1 cellular context compared by ENCODE assay signal in the genomic region with DNA sequence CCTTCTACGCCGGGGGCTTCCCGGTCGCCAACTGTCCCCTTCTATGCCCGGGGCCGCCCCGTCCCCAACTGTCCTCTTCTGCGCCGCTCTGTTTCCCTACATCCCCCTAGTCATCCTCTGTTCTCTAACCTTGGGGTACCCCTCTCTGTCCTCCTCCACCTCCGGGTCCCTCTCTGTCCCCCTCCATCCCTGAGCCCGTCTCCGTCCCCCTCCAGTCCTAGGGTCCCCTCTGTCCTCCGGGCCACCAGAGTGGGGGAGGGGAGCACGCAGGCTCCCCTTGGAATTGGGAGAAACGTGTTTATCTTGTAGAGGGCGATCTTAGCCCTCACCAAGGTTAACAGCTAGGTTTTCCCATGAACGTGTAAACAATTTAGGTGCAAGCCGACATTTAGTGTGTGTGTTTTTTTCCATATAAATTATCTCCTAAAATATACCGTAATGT.
TF ChIP-seq lines count a peak whose summit lies in the region.

No MANE protein-coding gene starts in this region.

TF ChIP-seq in GM12878, 131 proteins besides CTCF, POLR2A, EP300 and RAD21 (continued from another document and continues in another):
- TF ChIP-seq BCLAF1 (IDR thresholded peaks at IDR 0.05): no peak
- no peak for TF ChIP-seq KDM1A (IDR thresholded peaks at IDR 0.05; ENCODE audit: borderline replicate concordance)
- no peak for TF ChIP-seq REST (IDR thresholded peaks at IDR 0.05; ENCODE audit: low read depth, low read length)
- TF ChIP-seq ZNF622 (IDR thresholded peaks at IDR 0.05): no peak
- no peak for TF ChIP-seq ESRRA (IDR thresholded peaks at IDR 0.05; ENCODE audit: low read length)
- no peak for TF ChIP-seq GABPA (IDR thresholded peaks at IDR 0.05; ENCODE audit: low read depth)
- no peak for TF ChIP-seq CBX5 (IDR thresholded peaks at IDR 0.05; ENCODE audit: low read depth)
- TF ChIP-seq ATF3 (IDR thresholded peaks at IDR 0.05; ENCODE audit: borderline replicate concordance, extremely low read depth, low read depth, low read length): no peak
- TF ChIP-seq TBL1XR1 (IDR thresholded peaks at IDR 0.05; ENCODE audit: low read depth, low read length): 0 out of 2 replicates have a peak, but pooled peaks have one; percentile 12
- TF ChIP-seq SMARCA5 (IDR thresholded peaks at IDR 0.05): no peak
- no peak for TF ChIP-seq HDAC6 (IDR thresholded peaks at IDR 0.05; ENCODE audit: unreplicated experiment)
- TF ChIP-seq ETV6 (conservative IDR thresholded peaks at IDR 0.05 in 1 of 2, IDR thresholded peaks at IDR 0.05 in 1 of 2; ENCODE audit: borderline replicate concordance in 1 of 2, low read depth in 1 of 2): no peak
- TF ChIP-seq E4F1 (IDR thresholded peaks at IDR 0.05; ENCODE audit: borderline replicate concordance, partially characterized antibody): no peak
- peak; percentile 91 for TF ChIP-seq POLR2AphosphoS2 (IDR thresholded peaks at IDR 0.05; ENCODE audit: low read depth, low read length)
- TF ChIP-seq, protein P1, sequence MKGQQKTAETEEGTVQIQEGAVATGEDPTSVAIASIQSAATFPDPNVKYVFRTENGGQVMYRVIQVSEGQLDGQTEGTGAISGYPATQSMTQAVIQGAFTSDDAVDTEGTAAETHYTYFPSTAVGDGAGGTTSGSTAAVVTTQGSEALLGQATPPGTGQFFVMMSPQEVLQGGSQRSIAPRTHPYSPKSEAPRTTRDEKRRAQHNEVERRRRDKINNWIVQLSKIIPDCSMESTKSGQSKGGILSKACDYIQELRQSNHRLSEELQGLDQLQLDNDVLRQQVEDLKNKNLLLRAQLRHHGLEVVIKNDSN (IDR thresholded peaks at IDR 0.05; ENCODE audit: borderline replicate concordance, extremely low read length, insufficient read depth, low read depth, low read length): no peak
- TF ChIP-seq HDGF (IDR thresholded peaks at IDR 0.05): no peak; the same call in 1 of the 2 replicates
- TF ChIP-seq SMAD5 (IDR thresholded peaks at IDR 0.05; ENCODE audit: low read depth): no peak
- no peak for TF ChIP-seq PAX8 (IDR thresholded peaks at IDR 0.05)
- TF ChIP-seq, protein P2, sequence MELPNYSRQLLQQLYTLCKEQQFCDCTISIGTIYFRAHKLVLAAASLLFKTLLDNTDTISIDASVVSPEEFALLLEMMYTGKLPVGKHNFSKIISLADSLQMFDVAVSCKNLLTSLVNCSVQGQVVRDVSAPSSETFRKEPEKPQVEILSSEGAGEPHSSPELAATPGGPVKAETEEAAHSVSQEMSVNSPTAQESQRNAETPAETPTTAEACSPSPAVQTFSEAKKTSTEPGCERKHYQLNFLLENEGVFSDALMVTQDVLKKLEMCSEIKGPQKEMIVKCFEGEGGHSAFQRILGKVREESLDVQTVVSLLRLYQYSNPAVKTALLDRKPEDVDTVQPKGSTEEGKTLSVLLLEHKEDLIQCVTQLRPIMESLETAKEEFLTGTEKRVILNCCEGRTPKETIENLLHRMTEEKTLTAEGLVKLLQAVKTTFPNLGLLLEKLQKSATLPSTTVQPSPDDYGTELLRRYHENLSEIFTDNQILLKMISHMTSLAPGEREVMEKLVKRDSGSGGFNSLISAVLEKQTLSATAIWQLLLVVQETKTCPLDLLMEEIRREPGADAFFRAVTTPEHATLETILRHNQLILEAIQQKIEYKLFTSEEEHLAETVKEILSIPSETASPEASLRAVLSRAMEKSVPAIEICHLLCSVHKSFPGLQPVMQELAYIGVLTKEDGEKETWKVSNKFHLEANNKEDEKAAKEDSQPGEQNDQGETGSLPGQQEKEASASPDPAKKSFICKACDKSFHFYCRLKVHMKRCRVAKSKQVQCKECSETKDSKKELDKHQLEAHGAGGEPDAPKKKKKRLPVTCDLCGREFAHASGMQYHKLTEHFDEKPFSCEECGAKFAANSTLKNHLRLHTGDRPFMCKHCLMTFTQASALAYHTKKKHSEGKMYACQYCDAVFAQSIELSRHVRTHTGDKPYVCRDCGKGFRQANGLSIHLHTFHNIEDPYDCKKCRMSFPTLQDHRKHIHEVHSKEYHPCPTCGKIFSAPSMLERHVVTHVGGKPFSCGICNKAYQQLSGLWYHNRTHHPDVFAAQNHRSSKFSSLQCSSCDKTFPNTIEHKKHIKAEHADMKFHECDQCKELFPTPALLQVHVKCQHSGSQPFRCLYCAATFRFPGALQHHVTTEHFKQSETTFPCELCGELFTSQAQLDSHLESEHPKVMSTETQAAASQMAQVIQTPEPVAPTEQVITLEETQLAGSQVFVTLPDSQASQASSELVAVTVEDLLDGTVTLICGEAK (IDR thresholded peaks at IDR 0.05; ENCODE audit: borderline replicate concordance): no peak
- no peak for TF ChIP-seq ZNF24 (IDR thresholded peaks at IDR 0.05)
- TF ChIP-seq, protein P3, sequence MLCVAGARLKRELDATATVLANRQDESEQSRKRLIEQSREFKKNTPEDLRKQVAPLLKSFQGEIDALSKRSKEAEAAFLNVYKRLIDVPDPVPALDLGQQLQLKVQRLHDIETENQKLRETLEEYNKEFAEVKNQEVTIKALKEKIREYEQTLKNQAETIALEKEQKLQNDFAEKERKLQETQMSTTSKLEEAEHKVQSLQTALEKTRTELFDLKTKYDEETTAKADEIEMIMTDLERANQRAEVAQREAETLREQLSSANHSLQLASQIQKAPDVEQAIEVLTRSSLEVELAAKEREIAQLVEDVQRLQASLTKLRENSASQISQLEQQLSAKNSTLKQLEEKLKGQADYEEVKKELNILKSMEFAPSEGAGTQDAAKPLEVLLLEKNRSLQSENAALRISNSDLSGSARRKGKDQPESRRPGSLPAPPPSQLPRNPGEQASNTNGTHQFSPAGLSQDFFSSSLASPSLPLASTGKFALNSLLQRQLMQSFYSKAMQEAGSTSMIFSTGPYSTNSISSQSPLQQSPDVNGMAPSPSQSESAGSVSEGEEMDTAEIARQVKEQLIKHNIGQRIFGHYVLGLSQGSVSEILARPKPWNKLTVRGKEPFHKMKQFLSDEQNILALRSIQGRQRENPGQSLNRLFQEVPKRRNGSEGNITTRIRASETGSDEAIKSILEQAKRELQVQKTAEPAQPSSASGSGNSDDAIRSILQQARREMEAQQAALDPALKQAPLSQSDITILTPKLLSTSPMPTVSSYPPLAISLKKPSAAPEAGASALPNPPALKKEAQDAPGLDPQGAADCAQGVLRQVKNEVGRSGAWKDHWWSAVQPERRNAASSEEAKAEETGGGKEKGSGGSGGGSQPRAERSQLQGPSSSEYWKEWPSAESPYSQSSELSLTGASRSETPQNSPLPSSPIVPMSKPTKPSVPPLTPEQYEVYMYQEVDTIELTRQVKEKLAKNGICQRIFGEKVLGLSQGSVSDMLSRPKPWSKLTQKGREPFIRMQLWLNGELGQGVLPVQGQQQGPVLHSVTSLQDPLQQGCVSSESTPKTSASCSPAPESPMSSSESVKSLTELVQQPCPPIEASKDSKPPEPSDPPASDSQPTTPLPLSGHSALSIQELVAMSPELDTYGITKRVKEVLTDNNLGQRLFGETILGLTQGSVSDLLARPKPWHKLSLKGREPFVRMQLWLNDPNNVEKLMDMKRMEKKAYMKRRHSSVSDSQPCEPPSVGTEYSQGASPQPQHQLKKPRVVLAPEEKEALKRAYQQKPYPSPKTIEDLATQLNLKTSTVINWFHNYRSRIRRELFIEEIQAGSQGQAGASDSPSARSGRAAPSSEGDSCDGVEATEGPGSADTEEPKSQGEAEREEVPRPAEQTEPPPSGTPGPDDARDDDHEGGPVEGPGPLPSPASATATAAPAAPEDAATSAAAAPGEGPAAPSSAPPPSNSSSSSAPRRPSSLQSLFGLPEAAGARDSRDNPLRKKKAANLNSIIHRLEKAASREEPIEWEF (IDR thresholded peaks at IDR 0.05; ENCODE audit: insufficient replicate concordance, low read depth, low read length): no peak
- no peak for TF ChIP-seq TCF12 (IDR thresholded peaks at IDR 0.05; ENCODE audit: low read depth, low read length)
- no peak for TF ChIP-seq YY1 (IDR thresholded peaks at IDR 0.05; ENCODE audit: low read depth, low read length)
- TF ChIP-seq NRF1 (conservative IDR thresholded peaks at IDR 0.05; ENCODE audit: low read depth, low read length): no peak
- TF ChIP-seq, protein P4, sequence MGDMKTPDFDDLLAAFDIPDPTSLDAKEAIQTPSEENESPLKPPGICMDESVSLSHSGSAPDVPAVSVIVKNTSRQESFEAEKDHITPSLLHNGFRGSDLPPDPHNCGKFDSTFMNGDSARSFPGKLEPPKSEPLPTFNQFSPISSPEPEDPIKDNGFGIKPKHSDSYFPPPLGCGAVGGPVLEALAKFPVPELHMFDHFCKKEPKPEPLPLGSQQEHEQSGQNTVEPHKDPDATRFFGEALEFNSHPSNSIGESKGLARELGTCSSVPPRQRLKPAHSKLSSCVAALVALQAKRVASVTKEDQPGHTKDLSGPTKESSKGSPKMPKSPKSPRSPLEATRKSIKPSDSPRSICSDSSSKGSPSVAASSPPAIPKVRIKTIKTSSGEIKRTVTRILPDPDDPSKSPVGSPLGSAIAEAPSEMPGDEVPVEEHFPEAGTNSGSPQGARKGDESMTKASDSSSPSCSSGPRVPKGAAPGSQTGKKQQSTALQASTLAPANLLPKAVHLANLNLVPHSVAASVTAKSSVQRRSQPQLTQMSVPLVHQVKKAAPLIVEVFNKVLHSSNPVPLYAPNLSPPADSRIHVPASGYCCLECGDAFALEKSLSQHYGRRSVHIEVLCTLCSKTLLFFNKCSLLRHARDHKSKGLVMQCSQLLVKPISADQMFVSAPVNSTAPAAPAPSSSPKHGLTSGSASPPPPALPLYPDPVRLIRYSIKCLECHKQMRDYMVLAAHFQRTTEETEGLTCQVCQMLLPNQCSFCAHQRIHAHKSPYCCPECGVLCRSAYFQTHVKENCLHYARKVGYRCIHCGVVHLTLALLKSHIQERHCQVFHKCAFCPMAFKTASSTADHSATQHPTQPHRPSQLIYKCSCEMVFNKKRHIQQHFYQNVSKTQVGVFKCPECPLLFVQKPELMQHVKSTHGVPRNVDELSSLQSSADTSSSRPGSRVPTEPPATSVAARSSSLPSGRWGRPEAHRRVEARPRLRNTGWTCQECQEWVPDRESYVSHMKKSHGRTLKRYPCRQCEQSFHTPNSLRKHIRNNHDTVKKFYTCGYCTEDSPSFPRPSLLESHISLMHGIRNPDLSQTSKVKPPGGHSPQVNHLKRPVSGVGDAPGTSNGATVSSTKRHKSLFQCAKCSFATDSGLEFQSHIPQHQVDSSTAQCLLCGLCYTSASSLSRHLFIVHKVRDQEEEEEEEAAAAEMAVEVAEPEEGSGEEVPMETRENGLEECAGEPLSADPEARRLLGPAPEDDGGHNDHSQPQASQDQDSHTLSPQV (IDR thresholded peaks at IDR 0.05): no peak
- TF ChIP-seq WRNIP1 (IDR thresholded peaks at IDR 0.05; ENCODE audit: borderline replicate concordance, low read depth, low read length): no peak
- TF ChIP-seq EZH2 (IDR thresholded peaks at IDR 0.05; ENCODE audit: borderline replicate concordance, control insufficient read depth, low read depth, low read length): no peak
- no peak for TF ChIP-seq MYB (IDR thresholded peaks at IDR 0.05; ENCODE audit: borderline replicate concordance, low read depth, low read length)
- TF ChIP-seq JUNB (IDR thresholded peaks at IDR 0.05): no peak
